In genomic region chr16:57601801-57602478, GRCh38 we compare ENCODE assay signal across 10 cellular contexts. TPM values are rescaled to one million over a fixed set of nuclear protein-coding genes. Genes with fewer than 3 reads are reported as not detected.
A peak's percentile ranks its signal among the peaks of the same experiment; 100 is the strongest.
DNase-seq lines count a peak whose midpoint lies in the region; ATAC-seq and TF ChIP-seq lines count a peak whose summit lies in the region.
"Had no signal": no experiment of that assay in that cellular context is flagged by ENCODE, and none has a peak within 500 bp of the region (broad histone marks: within the 10 kb centered on the region; RNA-seq: fewer than 3 reads in every experiment).

No MANE protein-coding gene starts in this region.

- no peak for TF ChIP-seq CTCF in activated CD8-positive, alpha-beta T cell treated with anti-CD3 and anti-CD28 coated beads for 36 hours (IDR thresholded peaks at IDR 0.05)

- CTCF ChIA-PET in activated CD8-positive, alpha-beta T cell treated with anti-CD3 and anti-CD28 coated beads for 36 hours (lab: Charles Lee), result interaction anchor here (0.6 to 8.7 kb wide), 16 partner anchors 8 to 134 kb away, joined by 3 to 127 read pairs (median 4); partner anchors contain the start of gene KATNB1

- intact Hi-C loops in activated CD8-positive, alpha-beta T cell treated with anti-CD3 and anti-CD28 coated beads for 36 hours (cut with micrococcal nuclease), result loop anchor here (10.0 kb wide), 1 partner anchor 133 kb away; the partner anchor contains the start of gene KATNB1
- intact Hi-C loops in left ventricle myocardium superior (cut with micrococcal nuclease), result loop anchor here (5.0 kb wide), 1 partner anchor 45 kb away; no protein-coding TSS in a partner anchor

- peaks cover 16% of the 10 kb centered on the region for H3K36me3 Mint-ChIP-seq in activated CD8-positive, alpha-beta T cell treated with anti-CD3 and anti-CD28 coated beads for 36 hours (ENCODE audit: low read depth)
- H3K36me3 Mint-ChIP-seq in naive thymus-derived CD8-positive, alpha-beta T cell, result peaks cover 0 to 17% (median 2%) of the 10 kb centered on the region in 3 donors

- H3K4me3 Mint-ChIP-seq in activated CD8-positive, alpha-beta T cell treated with anti-CD3 and anti-CD28 coated beads for 36 hours, result peak overlapping the region; percentile 46
- peak overlapping the region; percentile 38 to 68 (median 62) for H3K4me3 Mint-ChIP-seq in naive thymus-derived CD8-positive, alpha-beta T cell

- POLR2A ChIA-PET in activated CD8-positive, alpha-beta T cell treated with anti-CD3 and anti-CD28 coated beads for 36 hours (lab: Charles Lee), result interaction anchor here (0.8 to 3.7 kb wide), 13 partner anchors 8 to 155 kb away, joined by 3 to 44 read pairs (median 5); partner anchors contain the start of genes CIAPIN1 and COQ9
- POLR2A ChIA-PET in naive thymus-derived CD8-positive, alpha-beta T cell (lab: Charles Lee), result interaction anchor here (0.6 to 1.9 kb wide), 7 partner anchors 9 to 133 kb away, joined by 3 to 12 read pairs (median 3); no protein-coding TSS in a partner anchor

- H3K9me3 Mint-ChIP-seq in activated CD8-positive, alpha-beta T cell treated with anti-CD3 and anti-CD28 coated beads for 36 hours, result peaks cover 10% of the 10 kb centered on the region
- peaks cover 0 to 17% (median 7%) of the 10 kb centered on the region in 9 donors for H3K9me3 Mint-ChIP-seq in naive thymus-derived CD8-positive, alpha-beta T cell

- peak; percentile 64 for DNase-seq in DMS53 treated with DMSO at 0.1 percent for 48 hours (lab: John Stamatoyannopoulos, UW; ENCODE audit: unreplicated experiment)
- peak; percentile 90 for DNase-seq in activated CD8-positive, alpha-beta T cell treated with anti-CD3 and anti-CD28 coated beads for 36 hours
- DNase-seq in naive thymus-derived CD8-positive, alpha-beta T cell, result peak in 9 of 10 donors; percentile 29 to 83 (median 73)
- DNase-seq in SW 1271 (lab: John Stamatoyannopoulos, UW), result no peak
- DNase-seq in COLO829 (ENCODE audit: low spot score), result no peak
- no peak for DNase-seq in left ventricle myocardium superior

- ATAC-seq in GM19455 (IDR thresholded peaks at IDR 0.05; ENCODE audit: unreplicated experiment) (peak; percentile 73), HG03460 (IDR thresholded peaks at IDR 0.05; ENCODE audit: unreplicated experiment) (peak; percentile 87), left ventricle myocardium superior (no peak)
- peak; percentile 87 for ATAC-seq in activated CD8-positive, alpha-beta T cell treated with anti-CD3 and anti-CD28 coated beads for 36 hours
- peak; percentile 92 to 94 for ATAC-seq in naive thymus-derived CD8-positive, alpha-beta T cell
- ATAC-seq: HCT116 had no signal

- peak overlapping the region; percentile 97 for H3K27ac Mint-ChIP-seq in activated CD8-positive, alpha-beta T cell treated with anti-CD3 and anti-CD28 coated beads for 36 hours
- peak overlapping the region; percentile 91 to 98 (median 94) for H3K27ac Mint-ChIP-seq in naive thymus-derived CD8-positive, alpha-beta T cell

- H3K27me3 Mint-ChIP-seq in activated CD8-positive, alpha-beta T cell treated with anti-CD3 and anti-CD28 coated beads for 36 hours, result no peaks in the 10 kb centered on the region
- H3K27me3 Mint-ChIP-seq in naive thymus-derived CD8-positive, alpha-beta T cell, result no peaks in the 10 kb centered on the region

- peaks cover 58% of the 10 kb centered on the region for H3K4me1 Mint-ChIP-seq in activated CD8-positive, alpha-beta T cell treated with anti-CD3 and anti-CD28 coated beads for 36 hours (ENCODE audit: low read depth)
- H3K4me1 Mint-ChIP-seq in naive thymus-derived CD8-positive, alpha-beta T cell, result peaks cover 15 to 55% (median 43%) of the 10 kb centered on the region in 4 donors

RNA-seq across cellular contexts. Expression of gene ADGRG1, which starts 26.5 kb away (rescaled TPM):
- 1 to 10 TPM; 4.9 to 8.5 TPM for total RNA-seq in activated CD8-positive, alpha-beta T cell treated with anti-CD3 and anti-CD28 coated beads for 36 hours
- under 1 TPM; 0.47 to 0.77 TPM for total RNA-seq in naive thymus-derived CD8-positive, alpha-beta T cell
- 10 to 100 TPM in 1 of 3 donors, 1 to 10 TPM in 2; 1.3 to 56.5 (median 1.5) TPM for polyA plus RNA-seq in naive thymus-derived CD8-positive, alpha-beta T cell
- 18.6 TPM for total RNA-seq in left ventricle myocardium superior

RNA-seq across cellular contexts. Expression of gene ADGRG5, which starts 59.5 kb away (rescaled TPM):
- total RNA-seq in activated CD8-positive, alpha-beta T cell treated with anti-CD3 and anti-CD28 coated beads for 36 hours, result 1 to 10 TPM; 4.8 to 5.5 TPM
- total RNA-seq in naive thymus-derived CD8-positive, alpha-beta T cell, result 1 to 10 TPM in 1 of 2 experiments, under 1 TPM in 1; 0.60 to 1.1 TPM
- 10 to 100 TPM in 1 of 3 donors, 1 to 10 TPM in 2; 2.5 to 12.8 (median 4.4) TPM for polyA plus RNA-seq in naive thymus-derived CD8-positive, alpha-beta T cell
- not detected for total RNA-seq in left ventricle myocardium superior
- total RNA-seq: bronchial epithelial cell had no signal

Comparison
In these comparisons a context has a peak if more than half of its experiments do, and no peak if none do; other contexts are left out.
1. DNase-seq: peak in DMS53 treated with DMSO at 0.1 percent for 48 hours (single experiment), activated CD8-positive, alpha-beta T cell treated with anti-CD3 and anti-CD28 coated beads for 36 hours (single experiment) and naive thymus-derived CD8-positive, alpha-beta T cell (9 of 10); none in SW 1271 (0 of 2), COLO829 (single experiment) and left ventricle myocardium superior (single experiment).